In genomic region chr10:47260505-47261111, GRCh38 we compare ENCODE assay signal across 9 cellular contexts. TPM values are rescaled to one million over a fixed set of nuclear protein-coding genes. Genes with fewer than 3 reads are reported as not detected.
DNase-seq lines count a peak whose midpoint lies in the region; ATAC-seq, FAIRE-seq and TF ChIP-seq lines count a peak whose summit lies in the region.
"Had no signal": no experiment of that assay in that cellular context is flagged by ENCODE, and none has a peak within 500 bp of the region (broad histone marks: within the 10 kb centered on the region; RNA-seq: fewer than 3 reads in every experiment).

No MANE protein-coding gene starts in this region.

- no peak for DNase-seq in activated B cell treated with CpG ODN at 0.5 μM for 24 hours
- no peak for DNase-seq in right cardiac atrium
- DNase-seq in GDM1 (lab: John Stamatoyannopoulos, UW), result no peak
- no peak for DNase-seq in GM12891 (ENCODE audit: insufficient read length, low spot score)
- no peak for DNase-seq in NCI-H1436 treated with DMSO at 0.1 percent for 48 hours (lab: John Stamatoyannopoulos, UW)

- ATAC-seq in GM18498 (IDR thresholded peaks at IDR 0.05; ENCODE audit: unreplicated experiment), result peak; percentile 6
- peak; percentile 11 for ATAC-seq in HG02763 (IDR thresholded peaks at IDR 0.05; ENCODE audit: unreplicated experiment)
- ATAC-seq in activated B cell treated with CpG ODN at 0.5 μM for 24 hours (ENCODE audit: low read depth), result peak; percentile 16
- ATAC-seq in right cardiac atrium, result peak; percentile 57 to 69
- no peak for ATAC-seq in gastroesophageal sphincter

- no peaks in the 10 kb centered on the region for H3K9me3 ChIP-seq in right cardiac atrium (ENCODE audit: control insufficient read depth, low read length)
- H3K9me3 ChIP-seq in gastroesophageal sphincter, result no peaks in the 10 kb centered on the region

- H3K4me3 ChIP-seq in right cardiac atrium (ENCODE audit: low read length) (no peak overlapping the region), gastroesophageal sphincter (no peak overlapping the region)

- H3K36me3 ChIP-seq in gastroesophageal sphincter, result no peaks in the 10 kb centered on the region

- peak overlapping the region; percentile 94 for H3K27ac Mint-ChIP-seq in activated B cell treated with CpG ODN at 0.5 μM for 24 hours

- peaks cover 2% of the 10 kb centered on the region for H3K4me1 ChIP-seq in right cardiac atrium (ENCODE audit: control insufficient read depth, insufficient read depth, low read length)
- no peaks in the 10 kb centered on the region for H3K4me1 ChIP-seq in gastroesophageal sphincter

- no peaks in the 10 kb centered on the region for H3K27me3 Mint-ChIP-seq in activated B cell treated with CpG ODN at 0.5 μM for 24 hours

- H3K27me3 ChIP-seq in right cardiac atrium (ENCODE audit: control insufficient read depth, insufficient read depth) (no peaks in the 10 kb centered on the region), gastroesophageal sphincter (peaks cover 4% of the 10 kb centered on the region)

- CTCF ChIA-PET in activated B cell treated with CpG ODN at 0.5 μM for 24 hours (lab: Charles Lee), result no interaction called here

- H3K27ac ChIP-seq in right cardiac atrium (ENCODE audit: low read length) (no peak overlapping the region), gastroesophageal sphincter (no peak overlapping the region)

- 39% methylated on average over 9 of the region's 9 CpGs for whole genome bisulfite sequencing in right cardiac atrium
- WGBS in gastroesophageal sphincter (ENCODE audit: low coverage in 1 of 2), 2 donors, result 81 to 89% methylated on average over 3 to 8 of the region's 9 CpGs

- H3K4me3 Mint-ChIP-seq in activated B cell treated with CpG ODN at 0.5 μM for 24 hours, result peak overlapping the region; percentile 60

- no peaks in the 10 kb centered on the region for H3K36me3 Mint-ChIP-seq in activated B cell treated with CpG ODN at 0.5 μM for 24 hours (ENCODE audit: low read depth)

- no peak for TF ChIP-seq EP300 in gastroesophageal sphincter (IDR thresholded peaks at IDR 0.05)

- POLR2A ChIA-PET in activated B cell treated with CpG ODN at 0.5 μM for 24 hours (lab: Charles Lee), result interaction anchor here (0.9 kb wide), 1 partner anchor 216 kb away, joined by 3 read pairs; no protein-coding TSS in a partner anchor

- intact Hi-C loops in activated B cell treated with CpG ODN at 0.5 μM for 24 hours (cut with micrococcal nuclease) (loop anchor here (5.0 kb wide), 1 partner anchor 93 kb away; no protein-coding TSS in a partner anchor), right cardiac atrium (cut with DNase I) (no loop called here)

- H3K4me1 Mint-ChIP-seq in activated B cell treated with CpG ODN at 0.5 μM for 24 hours, result peaks cover 58% of the 10 kb centered on the region

- no peak for FAIRE-seq in GM12891 (lab: Jason Lieb, UNC)

- TF ChIP-seq CTCF in activated B cell treated with CpG ODN at 0.5 μM for 24 hours (IDR thresholded peaks at IDR 0.05) (no peak), gastroesophageal sphincter (IDR thresholded peaks at IDR 0.05) (no peak)

- TF ChIP-seq POLR2A in gastroesophageal sphincter (IDR thresholded peaks at IDR 0.05) (no peak), GM12891 (IDR thresholded peaks at IDR 0.05; ENCODE audit: low read depth, low read length) (no peak)

- no peaks in the 10 kb centered on the region for H3K9me3 Mint-ChIP-seq in activated B cell treated with CpG ODN at 0.5 μM for 24 hours

TF ChIP-seq in GM12891, 5 proteins besides CTCF, POLR2A, EP300 and RAD21:
- TF ChIP-seq PAX5 (IDR thresholded peaks at IDR 0.05; ENCODE audit: insufficient read depth, low read length, severe bottlenecking) (no peak), POLR2AphosphoS5 (IDR thresholded peaks at IDR 0.05; ENCODE audit: low read depth, low read length) (no peak), SPI1 (IDR thresholded peaks at IDR 0.05; ENCODE audit: low read depth, low read length) (no peak), POU2F2 (IDR thresholded peaks at IDR 0.05; ENCODE audit: low read depth, low read length) (no peak), TAF1 (IDR thresholded peaks at IDR 0.05; ENCODE audit: low read depth, low read length) (no peak)

RNA-seq across cellular contexts. Expression of gene GDF10, which starts 39.4 kb away (rescaled TPM):
- total RNA-seq in activated B cell treated with CpG ODN at 0.5 μM for 24 hours (not detected in 2 replicates), right cardiac atrium (1 to 10 TPM; 1.8 to 4.3 (median 2.7) TPM), gastroesophageal sphincter (10 to 100 TPM in 2 of 4 donors, 1 to 10 TPM in 2; 5.8 to 29.7 (median 10.8) TPM)
- polyA plus RNA-seq in right cardiac atrium, result 2.2 TPM
- not detected for polyA plus RNA-seq in GM12891 (2012; ENCODE audit: low read depth, missing spikeins)
- total RNA-seq: dermis microvascular lymphatic vessel endothelial cell had no signal
